16 cellular contexts compared by ENCODE assay signal in genomic region chr13:77448689-77449088, GRCh38.
DNase-seq lines count a peak whose midpoint lies in the region; ATAC-seq lines count a peak whose summit lies in the region.
"Had no signal": no experiment of that assay in that cellular context is flagged by ENCODE, and none has a peak within 500 bp of the region (broad histone marks: within the 10 kb centered on the region; RNA-seq: fewer than 3 reads in every experiment).

No MANE protein-coding gene starts in this region.

- DNase-seq in Kasumi-1 (lab: John Stamatoyannopoulos, UW) (peak; percentile 9 to 11), SIG-M5 (lab: John Stamatoyannopoulos, UW) (peak; percentile 10), left lobe of liver (ENCODE audit: low spot score) (no peak), NCI-H2227 treated with DMSO at 0.1 percent for 48 hours (lab: John Stamatoyannopoulos, UW) (no peak), mesenchymal stem cell (no peak)
- no peak for DNase-seq in effector CD8-positive, alpha-beta T cell (lab: John Stamatoyannopoulos, UW)
- DNase-seq: activated naive CD4-positive, alpha-beta T cell treated with Interleukin-2 at 50 U/mL for 16 hours; BE2C; colonic mucosa; kidney glomerular epithelial cell; NCI-H187; spleen had no signal

- no peak overlapping the region for H2BK12ac ChIP-seq in mesenchymal stem cell (ENCODE audit: low read length in 2 of 2)

- H2BK15ac ChIP-seq in mesenchymal stem cell (ENCODE audit: low read depth, poor library complexity, severe bottlenecking), result no peak overlapping the region

- no peak overlapping the region for H3K14ac ChIP-seq in mesenchymal stem cell (ENCODE audit: low read length in 2 of 2)

- H2BK5ac ChIP-seq in mesenchymal stem cell (ENCODE audit: low read depth, low read length, poor library complexity, severe bottlenecking), result no peak overlapping the region

- H3K9ac ChIP-seq in mesenchymal stem cell (ENCODE audit: low read length), result no peak overlapping the region

- no peak overlapping the region for H3K23ac ChIP-seq in mesenchymal stem cell (ENCODE audit: low read length in 2 of 2)

- H2AFZ ChIP-seq in mesenchymal stem cell (ENCODE audit: low read depth, low read length), result no peak overlapping the region

- ATAC-seq in GM18511 (IDR thresholded peaks at IDR 0.05; ENCODE audit: unreplicated experiment) (peak; percentile 46), left lobe of liver (peak; percentile 17), HG03097 (IDR thresholded peaks at IDR 0.05; ENCODE audit: low FRiP score, unreplicated experiment) (no peak)
- ATAC-seq: esophagus mucosa had no signal

- no peaks in the 10 kb centered on the region for H3K36me3 ChIP-seq in mesenchymal stem cell (ENCODE audit: control insufficient read depth in 1 of 2, insufficient read depth in 2 of 2, low read depth in 1 of 2, low read length in 2 of 2)
- H3K36me3 ChIP-seq: BE2C, colonic mucosa, pancreas, spleen had no signal

- no peaks in the 10 kb centered on the region for H3K4me1 ChIP-seq in mesenchymal stem cell (ENCODE audit: control insufficient read depth, insufficient read depth, low read depth, low read length)
- H3K4me1 ChIP-seq: BE2C, colonic mucosa, pancreas, spleen had no signal

- no peaks in the 10 kb centered on the region for H3K9me3 ChIP-seq in mesenchymal stem cell (ENCODE audit: control insufficient read depth, low read length)
- H3K9me3 ChIP-seq: BE2C, colonic mucosa, pancreas, spleen had no signal

- WGBS in mesenchymal stem cell, result 47% methylated on average over 4 of the region's 4 CpGs

- H2AK5ac ChIP-seq in mesenchymal stem cell (ENCODE audit: low read length, severe bottlenecking), result no peak overlapping the region

- no peaks in the 10 kb centered on the region for H3K79me1 ChIP-seq in mesenchymal stem cell (replicated peaks; ENCODE audit: low read length, poor library complexity, severe bottlenecking)

- no peaks in the 10 kb centered on the region for H3K27me3 ChIP-seq in mesenchymal stem cell (ENCODE audit: control insufficient read depth in 1 of 2, insufficient read depth in 1 of 2, low read length in 2 of 2)
- H3K27me3 ChIP-seq: BE2C, colonic mucosa, pancreas, spleen had no signal

- no peak overlapping the region for H3K4me2 ChIP-seq in mesenchymal stem cell (ENCODE audit: low read length, poor library complexity, severe bottlenecking)

- no peak overlapping the region for H3K18ac ChIP-seq in mesenchymal stem cell (ENCODE audit: low read depth in 1 of 2, low read length in 2 of 2)

- no peak overlapping the region for H3K4ac ChIP-seq in mesenchymal stem cell (ENCODE audit: low read depth in 1 of 2, low read length in 2 of 2)

- no peak overlapping the region for H3K4me3 ChIP-seq in mesenchymal stem cell (ENCODE audit: insufficient read depth in 1 of 2, low read depth in 1 of 2, low read length in 2 of 2)
- H3K4me3 ChIP-seq: colonic mucosa, pancreas, spleen had no signal

- H4K8ac ChIP-seq in mesenchymal stem cell (ENCODE audit: low read length), result no peak overlapping the region

- H2BK120ac ChIP-seq in mesenchymal stem cell (ENCODE audit: low read depth, low read length), result no peak overlapping the region

- H4K91ac ChIP-seq in mesenchymal stem cell (ENCODE audit: low read length), result no peak overlapping the region

- no peak overlapping the region for H3K27ac ChIP-seq in mesenchymal stem cell (ENCODE audit: low read length, poor library complexity, severe bottlenecking)
- H3K27ac ChIP-seq: colonic mucosa, pancreas, spleen had no signal

Comparison
In these comparisons a context has a peak if more than half of its experiments do, and no peak if none do; other contexts are left out.
1. DNase-seq: peak in Kasumi-1 (2 of 2) and SIG-M5 (single experiment); none in left lobe of liver (single experiment), NCI-H2227 treated with DMSO at 0.1 percent for 48 hours (single experiment), effector CD8-positive, alpha-beta T cell (single experiment) and mesenchymal stem cell (single experiment).